Comparison of ENCODE assay signal across 9 cellular contexts in genomic region chr5:78757269-78758053, GRCh38.
DNase-seq lines count a peak whose midpoint lies in the region; ATAC-seq and TF ChIP-seq lines count a peak whose summit lies in the region.
"Had no signal": no experiment of that assay in that cellular context is flagged by ENCODE, and none has a peak within 500 bp of the region (broad histone marks: within the 10 kb centered on the region; RNA-seq: fewer than 3 reads in every experiment).

No MANE protein-coding gene starts in this region.

- H3K27ac ChIP-seq in RWPE1 = no peak overlapping the region
- H3K27ac ChIP-seq: cardiac muscle cell had no signal

- ATAC-seq in GM19467 (IDR thresholded peaks at IDR 0.05; ENCODE audit: unreplicated experiment) = peak; percentile 41
- peak; percentile 35 for ATAC-seq in HG03571 (IDR thresholded peaks at IDR 0.05; ENCODE audit: unreplicated experiment)

- H3K36me3 ChIP-seq in H7 (replicated peaks; ENCODE audit: control insufficient read depth, insufficient read depth, low read length) = no peaks in the 10 kb centered on the region
- H3K36me3 ChIP-seq: cardiac muscle cell had no signal

- TF ChIP-seq CTCF in fibroblast of the aortic adventitia (IDR thresholded peaks at IDR 0.05; ENCODE audit: insufficient read depth, low read length) = no peak
- no peak for TF ChIP-seq CTCF in RWPE1 (conservative IDR thresholded peaks at IDR 0.05; ENCODE audit: low read depth)

- CTCF ChIA-PET in RWPE1 (lab: Yijun Ruan, JAX) = interaction anchor here (0.6 kb wide), 1 partner anchor 49 kb away, joined by 3 read pairs; no protein-coding TSS in a partner anchor

- POLR2A ChIA-PET in RWPE1 (lab: Yijun Ruan, JAX; ENCODE audit: low non-redundant PET) = no interaction called here

- H3K4me3 ChIP-seq in fibroblast of the aortic adventitia (ENCODE audit: low read depth, low read length) (no peak overlapping the region), H7 (ENCODE audit: insufficient read depth, low read depth, low read length) (no peak overlapping the region)
- H3K4me3 ChIP-seq: cardiac muscle cell had no signal

- H3K27me3 ChIP-seq in H7 (ENCODE audit: control insufficient read depth, insufficient read depth, low read length) = no peaks in the 10 kb centered on the region
- H3K27me3 ChIP-seq: cardiac muscle cell had no signal

- DNase-seq in EH (ENCODE audit: low read depth) (peak; percentile 70), fibroblast of the aortic adventitia (ENCODE audit: low read depth) (peak; percentile 92), H7 (no peak), NCI-H446 treated with DMSO at 0.1 percent for 48 hours (lab: John Stamatoyannopoulos, UW) (no peak), RWPE1 (ENCODE audit: low spot score) (no peak), DMS79 treated with DMSO at 0.1 percent for 48 hours (lab: John Stamatoyannopoulos, UW) (no peak)

Comparison
In these comparisons a context has a peak if more than half of its experiments do, and no peak if none do; other contexts are left out.
1. DNase-seq: peak in EH (single experiment) and fibroblast of the aortic adventitia (single experiment); none in H7 (single experiment), NCI-H446 treated with DMSO at 0.1 percent for 48 hours (single experiment), RWPE1 (single experiment) and DMS79 treated with DMSO at 0.1 percent for 48 hours (single experiment).